In the genomic region with DNA sequence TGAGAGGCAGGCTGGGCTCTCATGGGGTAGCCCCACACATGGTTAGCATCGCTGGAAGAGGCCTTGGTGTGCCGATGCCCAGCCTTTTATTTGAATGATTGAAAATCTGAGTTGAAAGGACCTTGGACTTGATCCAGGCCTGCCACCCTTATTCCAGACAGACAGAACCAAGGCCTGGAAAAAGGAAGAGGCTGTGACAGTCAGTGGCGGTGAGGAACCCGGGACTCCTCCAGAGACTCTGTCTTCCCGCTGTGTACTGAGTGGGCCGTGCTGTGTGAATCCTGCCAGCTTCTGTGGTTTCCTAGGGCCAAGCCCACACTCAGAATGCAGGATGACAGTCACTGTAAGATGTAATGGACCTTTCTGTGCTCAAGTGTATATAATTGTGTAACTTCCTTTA, we compare ENCODE assay signal across 12 cellular contexts.
DNase-seq lines count a peak whose midpoint lies in the region; ATAC-seq and TF ChIP-seq lines count a peak whose summit lies in the region.
"Had no signal": no experiment of that assay in that cellular context is flagged by ENCODE, and none has a peak within 500 bp of the region (broad histone marks: within the 10 kb centered on the region; RNA-seq: fewer than 3 reads in every experiment).

No MANE protein-coding gene starts in this region.

- TF ChIP-seq CTCF in chondrocyte (IDR thresholded peaks at IDR 0.05) (no peak), upper lobe of right lung (IDR thresholded peaks at IDR 0.05) (no peak), MM.1S (IDR thresholded peaks at IDR 0.05; ENCODE audit: low read length) (no peak)

- no peak overlapping the region for H3K27ac ChIP-seq in upper lobe of right lung
- no peak overlapping the region for H3K27ac ChIP-seq in MM.1S (ENCODE audit: low read length)

- H3K4me3 Mint-ChIP-seq in T-helper 1 cell treated with Interleukin-12 subunit alpha and Interleukin-12 subunit beta and Interleukin-4 antibody, amounts not matched to agents 30 μg/mL and 1 μg/mL, for 36 hours = no peak overlapping the region
- H3K4me3 Mint-ChIP-seq in chondrocyte (ENCODE audit: unreplicated experiment) = no peak overlapping the region
- H3K4me3 Mint-ChIP-seq: neural crest cell had no signal

- H3K36me3 ChIP-seq in upper lobe of right lung (no peaks in the 10 kb centered on the region), MM.1S (replicated peaks; ENCODE audit: insufficient read depth, low read length) (no peaks in the 10 kb centered on the region)
- H3K36me3 ChIP-seq: gastrocnemius medialis had no signal

- no peaks in the 10 kb centered on the region for H4K20me1 ChIP-seq in MM.1S (ENCODE audit: insufficient read depth, low read length)

- no peak overlapping the region for H2AFZ ChIP-seq in MM.1S (ENCODE audit: low read length)

- H3K9me3 ChIP-seq in upper lobe of right lung (no peaks in the 10 kb centered on the region), MM.1S (replicated peaks; ENCODE audit: insufficient read depth, low read length) (no peaks in the 10 kb centered on the region)
- H3K9me3 ChIP-seq: gastrocnemius medialis had no signal

- no peaks in the 10 kb centered on the region for H3K79me2 ChIP-seq in MM.1S (ENCODE audit: low read length)

- H3K4me1 ChIP-seq in upper lobe of right lung (peaks cover 8% of the 10 kb centered on the region), MM.1S (ENCODE audit: low read length) (peaks cover 16% of the 10 kb centered on the region; the same call in 1 of the 2 replicates)

- H3K4me1 Mint-ChIP-seq in T-helper 1 cell treated with Interleukin-12 subunit alpha and Interleukin-12 subunit beta and Interleukin-4 antibody, amounts not matched to agents 30 μg/mL and 1 μg/mL, for 36 hours (ENCODE audit: low read depth) = peaks cover 52% of the 10 kb centered on the region
- peaks cover 76% of the 10 kb centered on the region for H3K4me1 Mint-ChIP-seq in chondrocyte (ENCODE audit: low read depth)
- H3K4me1 Mint-ChIP-seq: neural crest cell had no signal

- H3F3A ChIP-seq in MM.1S (ENCODE audit: insufficient read depth, low read length) = peaks cover 8% of the 10 kb centered on the region; the same call in 1 of the 2 replicates

- H3K9me2 ChIP-seq in MM.1S (replicated peaks; ENCODE audit: insufficient read depth, low read length) = no peaks in the 10 kb centered on the region

- ATAC-seq in left ventricle myocardium superior (peak; percentile 20), Right ventricle myocardium inferior (no peak), upper lobe of right lung (peak; percentile 90)
- ATAC-seq: gastrocnemius medialis had no signal

- peak overlapping the region; percentile 68 for H3K27ac Mint-ChIP-seq in T-helper 1 cell treated with Interleukin-12 subunit alpha and Interleukin-12 subunit beta and Interleukin-4 antibody, amounts not matched to agents 30 μg/mL and 1 μg/mL, for 36 hours
- H3K27ac Mint-ChIP-seq in chondrocyte (ENCODE audit: unreplicated experiment) = peak overlapping the region; percentile 79

- peaks cover under 1% of the 10 kb centered on the region for H3K36me3 Mint-ChIP-seq in T-helper 1 cell treated with Interleukin-12 subunit alpha and Interleukin-12 subunit beta and Interleukin-4 antibody, amounts not matched to agents 30 μg/mL and 1 μg/mL, for 36 hours (ENCODE audit: low read depth)
- peaks cover under 1% of the 10 kb centered on the region for H3K36me3 Mint-ChIP-seq in chondrocyte (ENCODE audit: low read depth)

- no peak overlapping the region for H3K4me2 ChIP-seq in MM.1S (ENCODE audit: low read depth, low read length)

- no peak overlapping the region for H3K9ac ChIP-seq in MM.1S (ENCODE audit: low read length)

- H3K27me3 ChIP-seq in upper lobe of right lung = no peaks in the 10 kb centered on the region
- no peaks in the 10 kb centered on the region for H3K27me3 ChIP-seq in MM.1S (replicated peaks; ENCODE audit: insufficient read depth, low read length)
- H3K27me3 ChIP-seq: dorsolateral prefrontal cortex, gastrocnemius medialis had no signal

- DNase-seq in left ventricle myocardium superior (no peak), Right ventricle myocardium inferior (ENCODE audit: missing footprints) (no peak), chondrocyte (ENCODE audit: low spot score) (no peak), upper lobe of right lung (no peak), SW 1271 (lab: John Stamatoyannopoulos, UW) (no peak), MM.1S (no peak), HPDE6-E6E7 (ENCODE audit: extremely low spot score) (no peak)
- DNase-seq: gastrocnemius medialis, NCI-H2227 treated with DMSO at 0.1 percent for 48 hours had no signal

- H3K9me3 Mint-ChIP-seq in T-helper 1 cell treated with Interleukin-12 subunit alpha and Interleukin-12 subunit beta and Interleukin-4 antibody, amounts not matched to agents 30 μg/mL and 1 μg/mL, for 36 hours = no peaks in the 10 kb centered on the region
- H3K9me3 Mint-ChIP-seq in chondrocyte (ENCODE audit: low read depth) = no peaks in the 10 kb centered on the region
- H3K9me3 Mint-ChIP-seq: neural crest cell had no signal

- H3K27me3 Mint-ChIP-seq in T-helper 1 cell treated with Interleukin-12 subunit alpha and Interleukin-12 subunit beta and Interleukin-4 antibody, amounts not matched to agents 30 μg/mL and 1 μg/mL, for 36 hours (ENCODE audit: low read depth) = no peaks in the 10 kb centered on the region
- H3K27me3 Mint-ChIP-seq in chondrocyte (ENCODE audit: low read depth) = no peaks in the 10 kb centered on the region

- H3K4me3 ChIP-seq in upper lobe of right lung (no peak overlapping the region), MM.1S (ENCODE audit: low read length) (no peak overlapping the region)
- H3K4me3 ChIP-seq: dorsolateral prefrontal cortex, gastrocnemius medialis had no signal

- intact Hi-C loops in left ventricle myocardium superior (cut with micrococcal nuclease) (no loop called here), Right ventricle myocardium inferior (cut with DNase I) (no loop called here), upper lobe of right lung (cut with DNase I) (no loop called here)
